9 cellular contexts compared by ENCODE assay signal in genomic region chr1:78070758-78071157, GRCh38. TPM values are rescaled to one million over a fixed set of nuclear protein-coding genes. Genes with fewer than 3 reads are reported as not detected.
DNase-seq lines count a peak whose midpoint lies in the region; TF ChIP-seq lines count a peak whose summit lies in the region.
"Had no signal": no experiment of that assay in that cellular context is flagged by ENCODE, and none has a peak within 500 bp of the region (broad histone marks: within the 10 kb centered on the region; RNA-seq: fewer than 3 reads in every experiment).

No MANE protein-coding gene starts in this region.

- TF ChIP-seq CTCF in kidney epithelial cell (IDR thresholded peaks at IDR 0.05; ENCODE audit: insufficient read depth, low read length, poor library complexity, severe bottlenecking) (no peak), WERI-Rb-1 (IDR thresholded peaks at IDR 0.05; ENCODE audit: low read depth, low read length) (no peak)

- H3K36me3 ChIP-seq in kidney epithelial cell (ENCODE audit: control insufficient read depth, insufficient read depth, low read length): no peaks in the 10 kb centered on the region
- H3K36me3 ChIP-seq in WERI-Rb-1: no peaks in the 10 kb centered on the region

- POLR2A ChIA-PET in HEK293T (lab: Yijun Ruan, JAX): interaction anchor here (1.6 kb wide), 1 partner anchor 92 kb away, joined by 6 read pairs; the partner anchor contains the start of gene FUBP1

- H3K27ac ChIP-seq in WERI-Rb-1: no peak overlapping the region

- CTCF ChIA-PET in HEK293T (lab: Yijun Ruan, JAX): no interaction called here

- peak; percentile 66 for DNase-seq in Daoy (ENCODE audit: low read depth)
- DNase-seq in HEK293T (ENCODE audit: extremely low spot score): no peak
- peak; percentile 6 for DNase-seq in T1000 (lab: John Stamatoyannopoulos, UW)
- DNase-seq in kidney epithelial cell (ENCODE audit: low read depth): peak; percentile 70
- no peak for DNase-seq in WERI-Rb-1
- no peak for DNase-seq in cortex of kidney (lab: John Stamatoyannopoulos, UW)
- no peak for DNase-seq in KBM-7
- no peak for DNase-seq in NCI-H2081 (lab: John Stamatoyannopoulos, UW)
- DNase-seq: SIG-M5 had no signal

- no peaks in the 10 kb centered on the region for H3K9me3 ChIP-seq in WERI-Rb-1 (ENCODE audit: severe bottlenecking)

- H3K4me3 ChIP-seq in kidney epithelial cell (ENCODE audit: low read depth, low read length) (no peak overlapping the region), WERI-Rb-1 (ENCODE audit: low read depth, low read length) (no peak overlapping the region)

- in situ Hi-C loops in KBM-7 (cut with MboI; ENCODE audit: low pct_unique_long_range_greater_than_20kb, low sequenced_read_pairs): no loop called here

- H3K27me3 ChIP-seq in kidney epithelial cell (ENCODE audit: control insufficient read depth, insufficient read depth, low read length) (no peaks in the 10 kb centered on the region), WERI-Rb-1 (ENCODE audit: insufficient read depth, low read depth, severe bottlenecking) (no peaks in the 10 kb centered on the region)

TF ChIP-seq in HEK293T, 16 proteins besides CTCF, POLR2A, EP300 and RAD21:
- no peak for TF ChIP-seq CTBP1 (IDR thresholded peaks at IDR 0.05; ENCODE audit: borderline replicate concordance)
- 0 out of 2 replicates have a peak, but pooled peaks have one; percentile 3 for TF ChIP-seq PKNOX1 (IDR thresholded peaks at IDR 0.05)
- no peak for TF ChIP-seq FOXA1 (IDR thresholded peaks at IDR 0.05)

RNA-seq across cellular contexts. Expression of gene GIPC2, which starts 25.0 kb away (rescaled TPM):
- total RNA-seq in Daoy (2014; rRNA removed; shearing (Covaris generic)): 0.29 and 0.48 TPM in 2 replicates
- 1.5 and 1.6 TPM in 2 replicates for total RNA-seq in kidney epithelial cell

Comparison
In these comparisons a context has a peak if more than half of its experiments do, and no peak if none do; other contexts are left out.
1. DNase-seq: peak in Daoy (single experiment), T1000 (single experiment) and kidney epithelial cell (single experiment); none in HEK293T (single experiment), WERI-Rb-1 (single experiment), cortex of kidney (single experiment), KBM-7 (single experiment) and NCI-H2081 (0 of 2).